ENCODE assay signal across 18 cellular contexts in genomic region chr15:83192742-83193141, GRCh38.
"Had no signal": no experiment of that assay in that cellular context is flagged by ENCODE, and none has a peak within 500 bp of the region (broad histone marks: within the 10 kb centered on the region; RNA-seq: fewer than 3 reads in every experiment).

No MANE protein-coding gene starts in this region.

- H3K4me3 ChIP-seq: coronary artery, esophagus squamous epithelium, lung, thoracic aorta, upper lobe of left lung had no signal

- H3K27ac Mint-ChIP-seq: activated CD4-positive, alpha-beta memory T cell treated with anti-CD3 and anti-CD28 coated beads, Interleukin-2, amount 10 ng/mL, durations not matched to agents 7 days and 5 days; activated naive CD4-positive, alpha-beta T cell treated with anti-CD3 and anti-CD28 coated beads for 36 hours; activated naive CD8-positive, alpha-beta T cell treated with anti-CD3 and anti-CD28 coated beads, Interleukin-2, amount 50 U/mL, for 24 hours; stimulated activated naive B cell treated with anti-CD40 and anti-IgM and Interleukin-4, amounts not matched to agents 10 μg/mL and 1 μg/mL and 100 μg/mL, for 72 hours; T-helper 17 cell had no signal

- H3K4me3 Mint-ChIP-seq: activated CD4-positive, alpha-beta memory T cell treated with anti-CD3 and anti-CD28 coated beads, Interleukin-2, amount 10 ng/mL, durations not matched to agents 7 days and 5 days; activated naive CD4-positive, alpha-beta T cell treated with anti-CD3 and anti-CD28 coated beads for 36 hours; activated naive CD8-positive, alpha-beta T cell treated with anti-CD3 and anti-CD28 coated beads, Interleukin-2, amount 50 U/mL, for 24 hours; stimulated activated naive B cell treated with anti-CD40 and anti-IgM and Interleukin-4, amounts not matched to agents 10 μg/mL and 1 μg/mL and 100 μg/mL, for 72 hours; T-helper 17 cell had no signal

- H3K9me3 Mint-ChIP-seq: activated CD4-positive, alpha-beta memory T cell treated with anti-CD3 and anti-CD28 coated beads, Interleukin-2, amount 10 ng/mL, durations not matched to agents 7 days and 5 days; activated naive CD4-positive, alpha-beta T cell treated with anti-CD3 and anti-CD28 coated beads for 36 hours; activated naive CD8-positive, alpha-beta T cell treated with anti-CD3 and anti-CD28 coated beads, Interleukin-2, amount 50 U/mL, for 24 hours; stimulated activated naive B cell treated with anti-CD40 and anti-IgM and Interleukin-4, amounts not matched to agents 10 μg/mL and 1 μg/mL and 100 μg/mL, for 72 hours had no signal

- H3K27ac ChIP-seq: brain microvascular endothelial cell, coronary artery, esophagus squamous epithelium, thoracic aorta, upper lobe of left lung had no signal

- H3K9me3 ChIP-seq: esophagus squamous epithelium, thoracic aorta, upper lobe of left lung had no signal

- H3K36me3 ChIP-seq: brain microvascular endothelial cell, esophagus squamous epithelium, thoracic aorta, upper lobe of left lung had no signal

- ATAC-seq: activated naive CD8-positive, alpha-beta T cell treated with anti-CD3 and anti-CD28 coated beads, Interleukin-2, amount 50 U/mL, for 24 hours; stimulated activated naive B cell treated with anti-CD40 and anti-IgM and Interleukin-4, amounts not matched to agents 10 μg/mL and 1 μg/mL and 100 μg/mL, for 72 hours; T-helper 17 cell had no signal

- H3K4me1 Mint-ChIP-seq: activated naive CD8-positive, alpha-beta T cell treated with anti-CD3 and anti-CD28 coated beads, Interleukin-2, amount 50 U/mL, for 24 hours had no signal

- DNase-seq: activated CD4-positive, alpha-beta memory T cell treated with anti-CD3 and anti-CD28 coated beads, Interleukin-2, amount 10 ng/mL, durations not matched to agents 7 days and 5 days; activated CD4-positive, alpha-beta T cell treated with anti-CD3 and anti-CD28 coated beads for 48 hours; activated CD4-positive, CD25-positive, alpha-beta regulatory T cell; activated naive CD4-positive, alpha-beta T cell treated with anti-CD3 and anti-CD28 coated beads for 36 hours; activated naive CD8-positive, alpha-beta T cell treated with anti-CD3 and anti-CD28 coated beads, Interleukin-2, amount 50 U/mL, for 24 hours; activated T-cell treated with anti-CD3 and anti-CD28 coated beads, Interleukin-2, amount 50 U/mL, for 1 hour; aorta; brain microvascular endothelial cell; esophagus squamous epithelium; hypothalamus; islet precursor cell; retina; stimulated activated naive B cell treated with anti-CD40 and anti-IgM and Interleukin-4, amounts not matched to agents 10 μg/mL and 1 μg/mL and 100 μg/mL, for 72 hours; T-helper 17 cell; upper lobe of left lung had no signal

- H3K27me3 ChIP-seq: brain microvascular endothelial cell, esophagus squamous epithelium, upper lobe of left lung had no signal
